Comparison of ENCODE assay signal across 25 cellular contexts in genomic region chr5:163456840-163457239, GRCh38. TPM values are rescaled to one million over a fixed set of nuclear protein-coding genes. Genes with fewer than 3 reads are reported as not detected.
DNase-seq lines count a peak whose midpoint lies in the region; ATAC-seq and TF ChIP-seq lines count a peak whose summit lies in the region.
"Had no signal": no experiment of that assay in that cellular context is flagged by ENCODE, and none has a peak within 500 bp of the region (broad histone marks: within the 10 kb centered on the region; RNA-seq: fewer than 3 reads in every experiment).

No MANE protein-coding gene starts in this region.

- H3K79me2 ChIP-seq in SU-DHL-6 (ENCODE audit: insufficient read depth, low read length), result peaks cover 55% of the 10 kb centered on the region

- ATAC-seq in GM19455 (IDR thresholded peaks at IDR 0.05; ENCODE audit: unreplicated experiment), result no peak
- ATAC-seq: activated CD8-positive, alpha-beta memory T cell treated with anti-CD3 and anti-CD28 coated beads, Interleukin-2, amount 10 ng/mL, durations not matched to agents 7 days and 5 days; body of pancreas; left lobe of liver; naive thymus-derived CD4-positive, alpha-beta T cell; stimulated activated naive CD8-positive, alpha-beta T cell treated with anti-CD3 and anti-CD28 coated beads, Interleukin-15, Interleukin-2, amounts not matched to agents 100 U/mL and 50 U/mL, for 24 hours had no signal

- DNase-seq in activated naive CD4-positive, alpha-beta T cell treated with anti-CD3 and anti-CD28 coated beads, Interleukin-2, amount 50 U/mL, for 16 hours, result no peak
- no peak for DNase-seq in endodermal cell
- DNase-seq in type B pancreatic cell (ENCODE audit: extremely low spot score, unreplicated experiment), result no peak
- no peak for DNase-seq in HCEC 1CT
- DNase-seq: activated CD4-positive, alpha-beta T cell treated with anti-CD3 and anti-CD28 coated beads for 48 hours; activated CD8-positive, alpha-beta memory T cell treated with anti-CD3 and anti-CD28 coated beads, Interleukin-2, amount 10 ng/mL, durations not matched to agents 7 days and 5 days; body of pancreas; cerebellar nuclear complex; GDM1; hypothalamus; immature natural killer cell; KG1; midbrain; naive thymus-derived CD4-positive, alpha-beta T cell; NCI-H1417 treated with DMSO at 0.1 percent for 48 hours; NCI-H2081; NCI-H226; NCI-H748 treated with DMSO at 0.1 percent for 48 hours; stimulated activated naive CD8-positive, alpha-beta T cell treated with anti-CD3 and anti-CD28 coated beads, Interleukin-15, Interleukin-2, amounts not matched to agents 100 U/mL and 50 U/mL, for 24 hours; tibial artery had no signal

- H3K36me3 ChIP-seq in SU-DHL-6 (ENCODE audit: low read length), result peaks cover 27% of the 10 kb centered on the region; the same call in 1 of the 2 replicates
- H3K36me3 ChIP-seq in endodermal cell (ENCODE audit: control insufficient read depth, insufficient read depth, low read length), result peaks cover 40% of the 10 kb centered on the region

- no peaks in the 10 kb centered on the region for H4K20me1 ChIP-seq in SU-DHL-6 (ENCODE audit: low read depth, low read length)

- H3K9me3 Mint-ChIP-seq in activated naive CD4-positive, alpha-beta T cell treated with anti-CD3 and anti-CD28 coated beads, Interleukin-2, amount 50 U/mL, for 24 hours, result no peaks in the 10 kb centered on the region
- H3K9me3 Mint-ChIP-seq in endodermal cell, result no peaks in the 10 kb centered on the region
- no peaks in the 10 kb centered on the region for H3K9me3 Mint-ChIP-seq in type B pancreatic cell
- H3K9me3 Mint-ChIP-seq: immature natural killer cell had no signal

- no peaks in the 10 kb centered on the region for H3K27me3 Mint-ChIP-seq in activated naive CD4-positive, alpha-beta T cell treated with anti-CD3 and anti-CD28 coated beads, Interleukin-2, amount 50 U/mL, for 24 hours
- H3K27me3 Mint-ChIP-seq in endodermal cell (ENCODE audit: insufficient read depth), result no peaks in the 10 kb centered on the region
- no peaks in the 10 kb centered on the region for H3K27me3 Mint-ChIP-seq in type B pancreatic cell
- H3K27me3 Mint-ChIP-seq: naive thymus-derived CD4-positive, alpha-beta T cell had no signal

- H3K9me3 ChIP-seq in SU-DHL-6 (ENCODE audit: insufficient read depth, low read length) (no peaks in the 10 kb centered on the region), endodermal cell (ENCODE audit: control insufficient read depth, low read length) (no peaks in the 10 kb centered on the region)
- H3K9me3 ChIP-seq: body of pancreas, tibial artery had no signal

- H3K9me2 ChIP-seq in SU-DHL-6 (replicated peaks; ENCODE audit: insufficient read depth, low read length), result no peaks in the 10 kb centered on the region

- peaks cover 35% of the 10 kb centered on the region for H3F3A ChIP-seq in SU-DHL-6 (ENCODE audit: insufficient read depth)

- peaks cover 48% of the 10 kb centered on the region for H3K4me1 Mint-ChIP-seq in activated naive CD4-positive, alpha-beta T cell treated with anti-CD3 and anti-CD28 coated beads, Interleukin-2, amount 50 U/mL, for 24 hours
- peaks cover 15% of the 10 kb centered on the region for H3K4me1 Mint-ChIP-seq in endodermal cell
- peaks cover 27% of the 10 kb centered on the region for H3K4me1 Mint-ChIP-seq in type B pancreatic cell (ENCODE audit: unreplicated experiment)

- no peak overlapping the region for H2AFZ ChIP-seq in SU-DHL-6 (ENCODE audit: low read depth, low read length, severe bottlenecking)

- H3K4me2 ChIP-seq in SU-DHL-6 (ENCODE audit: low read depth, low read length, poor library complexity, severe bottlenecking), result peak overlapping the region; percentile 97

- H3K27me3 ChIP-seq in SU-DHL-6 (ENCODE audit: low read length), result no peaks in the 10 kb centered on the region
- no peaks in the 10 kb centered on the region for H3K27me3 ChIP-seq in endodermal cell (ENCODE audit: control insufficient read depth, insufficient read depth, low read length, poor library complexity, severe bottlenecking)
- H3K27me3 ChIP-seq: body of pancreas, tibial artery had no signal

- H3K27ac Mint-ChIP-seq in activated naive CD4-positive, alpha-beta T cell treated with anti-CD3 and anti-CD28 coated beads, Interleukin-2, amount 50 U/mL, for 24 hours, result peak overlapping the region; percentile 43
- H3K27ac Mint-ChIP-seq in endodermal cell, result no peak overlapping the region
- peak overlapping the region; percentile 64 for H3K27ac Mint-ChIP-seq in type B pancreatic cell

- H3K4me3 Mint-ChIP-seq in activated naive CD4-positive, alpha-beta T cell treated with anti-CD3 and anti-CD28 coated beads, Interleukin-2, amount 50 U/mL, for 24 hours, result peak overlapping the region; percentile 11
- H3K4me3 Mint-ChIP-seq in endodermal cell (no peak overlapping the region), type B pancreatic cell (no peak overlapping the region)
- H3K4me3 Mint-ChIP-seq: immature natural killer cell had no signal

- peaks cover 14% of the 10 kb centered on the region for H3K36me3 Mint-ChIP-seq in activated naive CD4-positive, alpha-beta T cell treated with anti-CD3 and anti-CD28 coated beads, Interleukin-2, amount 50 U/mL, for 24 hours
- H3K36me3 Mint-ChIP-seq in endodermal cell (ENCODE audit: low read depth), result peaks cover 38% of the 10 kb centered on the region
- H3K36me3 Mint-ChIP-seq in type B pancreatic cell, result peaks cover 30% of the 10 kb centered on the region

- WGBS in endodermal cell (ENCODE audit: insufficient coverage in 1 of 2, insufficient read length in 1 of 2), 2 experiments, result 95 to 96% methylated on average over 5 to 7 of the region's 7 CpGs

- no peak for TF ChIP-seq CTCF in SU-DHL-6 (IDR thresholded peaks at IDR 0.05; ENCODE audit: insufficient read depth, low read length, poor library complexity, severe bottlenecking)
- no peak for TF ChIP-seq CTCF in endodermal cell (conservative IDR thresholded peaks at IDR 0.05)
- TF ChIP-seq CTCF in type B pancreatic cell (conservative IDR thresholded peaks at IDR 0.05), result no peak

- no peak overlapping the region for H3K9ac ChIP-seq in SU-DHL-6 (ENCODE audit: low read length)
- H3K9ac ChIP-seq in endodermal cell (ENCODE audit: extremely low read depth, low read length, poor library complexity, severe bottlenecking), result no peak overlapping the region

- H3K4me1 ChIP-seq in endodermal cell (ENCODE audit: control insufficient read depth, insufficient read depth, low read length), result peaks cover 6% of the 10 kb centered on the region

- no peak overlapping the region for H3K4me3 ChIP-seq in SU-DHL-6 (ENCODE audit: insufficient read depth, low read length, poor library complexity, severe bottlenecking)
- H3K4me3 ChIP-seq in endodermal cell (ENCODE audit: low read length), result peak overlapping the region; percentile 55
- H3K4me3 ChIP-seq: body of pancreas, tibial artery had no signal

- H3K27ac ChIP-seq in SU-DHL-6 (ENCODE audit: low read depth, low read length), result no peak overlapping the region; the same call in 1 of the 2 replicates
- H3K27ac ChIP-seq in endodermal cell (ENCODE audit: low read depth, low read length), result no peak overlapping the region
- H3K27ac ChIP-seq: body of pancreas, RWPE1, tibial artery had no signal

RNA-seq across cellular contexts. Expression of gene NUDCD2, which starts 3.1 kb away (rescaled TPM):
- total RNA-seq in endodermal cell (10 to 100 TPM; 36.0 to 73.0 TPM), type B pancreatic cell (ENCODE audit: low replicate concordance) (23.0 and 30.4 TPM in 2 replicates)
- polyA plus RNA-seq in endodermal cell (2013, experiment 1 of 2), result 46.1 TPM
- 38.6 TPM for polyA plus RNA-seq in endodermal cell (2013, experiment 2 of 2)

RNA-seq across cellular contexts. Expression of gene HMMR, which starts 3.6 kb away (rescaled TPM):
- total RNA-seq in endodermal cell, result 10 to 100 TPM; 36.9 to 63.7 TPM
- polyA plus RNA-seq in endodermal cell (2013, experiment 1 of 2), result 63.8 TPM
- 76.6 TPM for polyA plus RNA-seq in endodermal cell (2013, experiment 2 of 2)
- 11.3 and 25.9 TPM in 2 replicates for total RNA-seq in type B pancreatic cell (ENCODE audit: low replicate concordance)
- total RNA-seq: body of pancreas had no signal
- polyA plus RNA-seq: naive thymus-derived CD4-positive, alpha-beta T cell had no signal

RNA-seq across cellular contexts. Expression of gene CCNG1, which starts 19.4 kb away (rescaled TPM):
- total RNA-seq in endodermal cell (100 to 1,000 TPM; 542 to 622 TPM), type B pancreatic cell (ENCODE audit: low replicate concordance) (214 and 226 TPM in 2 replicates)
- polyA plus RNA-seq in endodermal cell (2013, experiment 1 of 2), result 392 TPM
- 415 TPM for polyA plus RNA-seq in endodermal cell (2013, experiment 2 of 2)

RNA-seq across cellular contexts. Expression of gene MAT2B, which starts 48.6 kb away (rescaled TPM):
- total RNA-seq in endodermal cell, result 10 to 100 TPM; 45.4 to 47.7 TPM
- polyA plus RNA-seq in endodermal cell (2013, experiment 1 of 2), result 83.1 TPM
- polyA plus RNA-seq in endodermal cell (2013, experiment 2 of 2), result 71.7 TPM
- total RNA-seq in type B pancreatic cell (ENCODE audit: low replicate concordance), result 41.2 and 56.4 TPM in 2 replicates
